ENCODE assay signal across 8 cellular contexts in genomic region chr6:2972685-2973084, GRCh38. TPM values are rescaled to one million over a fixed set of nuclear protein-coding genes. Genes with fewer than 3 reads are reported as not detected.
DNase-seq lines count a peak whose midpoint lies in the region; ATAC-seq and TF ChIP-seq lines count a peak whose summit lies in the region.
"Not testable (repeated sequence)": the region's sequence is repeated elsewhere in the genome, so short reads cannot be mapped to it uniquely, and the experiment has no call there.

No MANE protein-coding gene starts in this region.

- H2BK15ac ChIP-seq in mesenchymal stem cell (ENCODE audit: low read depth, poor library complexity, severe bottlenecking), result not testable (repeated sequence)

- not testable (repeated sequence) for H3K9me3 ChIP-seq in CD8-positive, alpha-beta T cell (ENCODE audit: low read length); SJCRH30 (replicated peaks); mesenchymal stem cell (ENCODE audit: control insufficient read depth, low read length)

- H3K4me1 Mint-ChIP-seq in CD8-positive, alpha-beta T cell (ENCODE audit: low read depth), result peaks cover 43% of the 10 kb centered on the region
- H3K4me1 Mint-ChIP-seq in activated CD4-positive, alpha-beta memory T cell treated with anti-CD3 and anti-CD28 coated beads, Interleukin-2, amount 10 ng/mL, durations not matched to agents 7 days and 5 days, result peaks cover 28% of the 10 kb centered on the region
- H3K4me1 Mint-ChIP-seq in activated naive CD4-positive, alpha-beta T cell treated with anti-CD3 and anti-CD28 coated beads, Interleukin-2, amount 50 U/mL, for 24 hours, result peaks cover 26% of the 10 kb centered on the region
- peaks cover 40% of the 10 kb centered on the region for H3K4me1 Mint-ChIP-seq in osteocyte (ENCODE audit: unreplicated experiment)
- peaks cover 14% of the 10 kb centered on the region for H3K4me1 Mint-ChIP-seq in type B pancreatic cell (ENCODE audit: unreplicated experiment)

- intact Hi-C loops in CD8-positive, alpha-beta T cell (cut with DNase I, micrococcal nuclease), result loop anchor here in 1 of 2 experiments (2.0 kb wide), 1 partner anchor 16 kb away; no protein-coding TSS in a partner anchor

- not testable (repeated sequence) for H3K4ac ChIP-seq in mesenchymal stem cell (ENCODE audit: low read depth in 1 of 2, low read length in 2 of 2)

- CTCF ChIA-PET in CD8-positive, alpha-beta T cell (lab: Charles Lee), result interaction anchor here (1.5 kb wide), 1 partner anchor 36 kb away, joined by 3 read pairs; no protein-coding TSS in a partner anchor
- CTCF ChIA-PET in activated CD4-positive, alpha-beta memory T cell treated with anti-CD3 and anti-CD28 coated beads, Interleukin-2, amount 10 ng/mL, durations not matched to agents 7 days and 5 days (lab: Charles Lee), result not testable (repeated sequence)

- not testable (repeated sequence) for H4K91ac ChIP-seq in mesenchymal stem cell (ENCODE audit: low read length)

- not testable (repeated sequence) for H3K36me3 Mint-ChIP-seq in CD8-positive, alpha-beta T cell; activated naive CD4-positive, alpha-beta T cell treated with anti-CD3 and anti-CD28 coated beads, Interleukin-2, amount 50 U/mL, for 24 hours; osteocyte (ENCODE audit: unreplicated experiment); type B pancreatic cell
- H3K36me3 Mint-ChIP-seq in activated CD4-positive, alpha-beta memory T cell treated with anti-CD3 and anti-CD28 coated beads, Interleukin-2, amount 10 ng/mL, durations not matched to agents 7 days and 5 days (ENCODE audit: low read depth), result peaks cover 13% of the 10 kb centered on the region

- H2AK5ac ChIP-seq in mesenchymal stem cell (ENCODE audit: low read length, severe bottlenecking), result not testable (repeated sequence)

- 97% methylated on average over 5 of the region's 5 CpGs for WGBS in mesenchymal stem cell

- H3K27me3 Mint-ChIP-seq in CD8-positive, alpha-beta T cell (ENCODE audit: low read depth); activated naive CD4-positive, alpha-beta T cell treated with anti-CD3 and anti-CD28 coated beads, Interleukin-2, amount 50 U/mL, for 24 hours; osteocyte (ENCODE audit: unreplicated experiment); type B pancreatic cell: not testable (repeated sequence)
- H3K27me3 Mint-ChIP-seq in activated CD4-positive, alpha-beta memory T cell treated with anti-CD3 and anti-CD28 coated beads, Interleukin-2, amount 10 ng/mL, durations not matched to agents 7 days and 5 days, result peaks cover 34% of the 10 kb centered on the region

- H3K18ac ChIP-seq in mesenchymal stem cell (ENCODE audit: low read depth in 1 of 2, low read length in 2 of 2), result not testable (repeated sequence)

- H4K8ac ChIP-seq in mesenchymal stem cell (ENCODE audit: low read length), result not testable (repeated sequence)

- H2BK5ac ChIP-seq in mesenchymal stem cell (ENCODE audit: low read depth, low read length, poor library complexity, severe bottlenecking), result not testable (repeated sequence)

- not testable (repeated sequence) for H3K9me3 Mint-ChIP-seq in CD8-positive, alpha-beta T cell; activated CD4-positive, alpha-beta memory T cell treated with anti-CD3 and anti-CD28 coated beads, Interleukin-2, amount 10 ng/mL, durations not matched to agents 7 days and 5 days; activated naive CD4-positive, alpha-beta T cell treated with anti-CD3 and anti-CD28 coated beads, Interleukin-2, amount 50 U/mL, for 24 hours; osteocyte (ENCODE audit: unreplicated experiment); type B pancreatic cell

- peak overlapping the region; percentile 93 for H3K9ac ChIP-seq in mesenchymal stem cell (ENCODE audit: low read length)

- not testable (repeated sequence) for DNase-seq in CD8-positive, alpha-beta T cell; SJCRH30; activated CD4-positive, alpha-beta memory T cell treated with anti-CD3 and anti-CD28 coated beads, Interleukin-2, amount 10 ng/mL, durations not matched to agents 7 days and 5 days; mesenchymal stem cell; osteocyte (ENCODE audit: extremely low spot score, unreplicated experiment); type B pancreatic cell (ENCODE audit: extremely low spot score, unreplicated experiment)

- H2AFZ ChIP-seq in mesenchymal stem cell (ENCODE audit: low read depth, low read length), result not testable (repeated sequence)

- H3K4me3 ChIP-seq in CD8-positive, alpha-beta T cell (ENCODE audit: low read depth, low read length); mesenchymal stem cell (ENCODE audit: insufficient read depth in 1 of 2, low read depth in 1 of 2, low read length in 2 of 2): not testable (repeated sequence)
- peak overlapping the region; percentile 92 for H3K4me3 ChIP-seq in SJCRH30

- H3K4me2 ChIP-seq in mesenchymal stem cell (ENCODE audit: low read length, poor library complexity, severe bottlenecking), result not testable (repeated sequence)

- POLR2A ChIA-PET in CD8-positive, alpha-beta T cell (lab: Charles Lee), result interaction anchor here (0.9 to 1.6 kb wide), 2 partner anchors 17 to 131 kb away, joined by 4 to 7 read pairs; partner anchors contain the start of gene SERPINB1
- POLR2A ChIA-PET in activated CD4-positive, alpha-beta memory T cell treated with anti-CD3 and anti-CD28 coated beads, Interleukin-2, amount 10 ng/mL, durations not matched to agents 7 days and 5 days (lab: Charles Lee), result interaction anchor here (0.6 kb wide), 1 partner anchor 214 kb away, joined by 3 read pairs; no protein-coding TSS in a partner anchor

- TF ChIP-seq CTCF in CD8-positive, alpha-beta T cell (IDR thresholded peaks at IDR 0.05); osteocyte (IDR thresholded peaks at IDR 0.05); type B pancreatic cell (conservative IDR thresholded peaks at IDR 0.05): not testable (repeated sequence)

- H3K36me3 ChIP-seq in CD8-positive, alpha-beta T cell (ENCODE audit: insufficient read depth, low read length); SJCRH30; mesenchymal stem cell (ENCODE audit: control insufficient read depth in 1 of 2, insufficient read depth in 2 of 2, low read depth in 1 of 2, low read length in 2 of 2): not testable (repeated sequence)

- not testable (repeated sequence) for H2BK12ac ChIP-seq in mesenchymal stem cell (ENCODE audit: low read length in 2 of 2)

- not testable (repeated sequence) for H3K23ac ChIP-seq in mesenchymal stem cell (ENCODE audit: low read length in 2 of 2)

- not testable (repeated sequence) for H3K14ac ChIP-seq in mesenchymal stem cell (ENCODE audit: low read length in 2 of 2)

- not testable (repeated sequence) for H2BK120ac ChIP-seq in mesenchymal stem cell (ENCODE audit: low read depth, low read length)

- peaks cover 17% of the 10 kb centered on the region for H3K4me1 ChIP-seq in CD8-positive, alpha-beta T cell (ENCODE audit: insufficient read depth, low read length)
- not testable (repeated sequence) for H3K4me1 ChIP-seq in SJCRH30
- peaks cover 12% of the 10 kb centered on the region for H3K4me1 ChIP-seq in mesenchymal stem cell (ENCODE audit: control insufficient read depth, insufficient read depth, low read depth, low read length)

- H3K27ac Mint-ChIP-seq in CD8-positive, alpha-beta T cell; activated CD4-positive, alpha-beta memory T cell treated with anti-CD3 and anti-CD28 coated beads, Interleukin-2, amount 10 ng/mL, durations not matched to agents 7 days and 5 days: not testable (repeated sequence)
- H3K27ac Mint-ChIP-seq in activated naive CD4-positive, alpha-beta T cell treated with anti-CD3 and anti-CD28 coated beads, Interleukin-2, amount 50 U/mL, for 24 hours, result peak overlapping the region; percentile 23
- peak overlapping the region; percentile 96 for H3K27ac Mint-ChIP-seq in osteocyte (ENCODE audit: unreplicated experiment)
- peak overlapping the region; percentile 84 for H3K27ac Mint-ChIP-seq in type B pancreatic cell

- H3K27ac ChIP-seq in CD8-positive, alpha-beta T cell (ENCODE audit: low read depth, low read length); SJCRH30; mesenchymal stem cell (ENCODE audit: low read length, poor library complexity, severe bottlenecking): not testable (repeated sequence)
- H3K27ac ChIP-seq in cingulate gyrus (ENCODE audit: low read depth, low read length), result peak overlapping the region; percentile 95

- peak overlapping the region; percentile 90 for H3K4me3 Mint-ChIP-seq in CD8-positive, alpha-beta T cell
- H3K4me3 Mint-ChIP-seq in activated CD4-positive, alpha-beta memory T cell treated with anti-CD3 and anti-CD28 coated beads, Interleukin-2, amount 10 ng/mL, durations not matched to agents 7 days and 5 days, result peak overlapping the region; percentile 69
- peak overlapping the region; percentile 85 for H3K4me3 Mint-ChIP-seq in activated naive CD4-positive, alpha-beta T cell treated with anti-CD3 and anti-CD28 coated beads, Interleukin-2, amount 50 U/mL, for 24 hours
- H3K4me3 Mint-ChIP-seq in osteocyte (ENCODE audit: unreplicated experiment) (peak overlapping the region; percentile 84), type B pancreatic cell (peak overlapping the region; percentile 91)

- H3K79me1 ChIP-seq in mesenchymal stem cell (replicated peaks; ENCODE audit: low read length, poor library complexity, severe bottlenecking), result not testable (repeated sequence)

- not testable (repeated sequence) for ATAC-seq in CD8-positive, alpha-beta T cell

- H3K27me3 ChIP-seq in CD8-positive, alpha-beta T cell (ENCODE audit: insufficient read depth, low read length); SJCRH30; mesenchymal stem cell (ENCODE audit: control insufficient read depth in 1 of 2, insufficient read depth in 1 of 2, low read length in 2 of 2): not testable (repeated sequence)

RNA-seq across cellular contexts. Expression of gene SERPINB6, which starts 1.3 kb away (rescaled TPM):
- 10 to 100 TPM; 41.7 to 45.6 TPM for total RNA-seq in CD8-positive, alpha-beta T cell
- total RNA-seq in SJCRH30 (2014; rRNA removed; shearing (Covaris generic)), result 60.4 and 62.5 TPM in 2 replicates
- 10 to 100 TPM; 19.8 to 20.1 TPM for total RNA-seq in activated CD4-positive, alpha-beta memory T cell treated with anti-CD3 and anti-CD28 coated beads, Interleukin-2, amount 10 ng/mL, durations not matched to agents 7 days and 5 days
- 173 TPM for polyA plus RNA-seq in mesenchymal stem cell (2013, experiment 1 of 2)
- 171 TPM for polyA plus RNA-seq in mesenchymal stem cell (2013, experiment 2 of 2)
- total RNA-seq in osteocyte (90.2 and 93.1 TPM in 2 replicates), type B pancreatic cell (ENCODE audit: low replicate concordance) (57.5 and 61.2 TPM in 2 replicates)

RNA-seq across cellular contexts. Expression of gene NQO2, which starts 27.0 kb away (rescaled TPM):
- total RNA-seq in CD8-positive, alpha-beta T cell, result 1 to 10 TPM; 3.8 to 5.5 TPM
- total RNA-seq in SJCRH30 (2014; rRNA removed; shearing (Covaris generic)), result 15.4 and 17.5 TPM in 2 replicates
- 10 to 100 TPM; 37.7 to 38.4 TPM for total RNA-seq in activated CD4-positive, alpha-beta memory T cell treated with anti-CD3 and anti-CD28 coated beads, Interleukin-2, amount 10 ng/mL, durations not matched to agents 7 days and 5 days
- polyA plus RNA-seq in mesenchymal stem cell (2013, experiment 1 of 2), result 20.8 TPM
- polyA plus RNA-seq in mesenchymal stem cell (2013, experiment 2 of 2), result 21.0 TPM
- total RNA-seq in osteocyte, result 35.5 and 40.1 TPM in 2 replicates
- 19.1 and 19.5 TPM in 2 replicates for total RNA-seq in type B pancreatic cell (ENCODE audit: low replicate concordance)
